Comparison of ENCODE assay signal across 13 cellular contexts in genomic region chr1:87174726-87175237, GRCh38.
"Had no signal": no experiment of that assay in that cellular context is flagged by ENCODE, and none has a peak within 500 bp of the region (broad histone marks: within the 10 kb centered on the region; RNA-seq: fewer than 3 reads in every experiment).

No MANE protein-coding gene starts in this region.

- FAIRE-seq: frontal cortex, islet of Langerhans had no signal

- H3K4me3 ChIP-seq: heart right ventricle, smooth muscle cell had no signal

- H3K36me3 ChIP-seq: heart right ventricle, neutrophil had no signal

- H3K9me3 ChIP-seq: heart right ventricle, neutrophil had no signal

- ATAC-seq: activated CD8-positive, alpha-beta memory T cell treated with anti-CD3 and anti-CD28 coated beads, Interleukin-2, amount 10 ng/mL, durations not matched to agents 7 days and 5 days; heart right ventricle; naive thymus-derived CD4-positive, alpha-beta T cell; right cardiac atrium had no signal

- H3K4me2 ChIP-seq: smooth muscle cell had no signal

- H3K27ac ChIP-seq: heart right ventricle, neutrophil had no signal

- DNase-seq: activated CD4-positive, alpha-beta T cell treated with anti-CD3 and anti-CD28 coated beads, Interleukin-2, amount 50 U/mL, for 1 hour; activated CD8-positive, alpha-beta memory T cell treated with anti-CD3 and anti-CD28 coated beads, Interleukin-2, amount 10 ng/mL, durations not matched to agents 7 days and 5 days; activated effector memory CD4-positive, alpha-beta T cell treated with Interleukin-2 at 50 U/mL for 16 hours; activated T-cell treated with anti-CD3 and anti-CD28 coated beads, Interleukin-2, amount 50 U/mL, for 24 hours; heart right ventricle; naive thymus-derived CD4-positive, alpha-beta T cell; right cardiac atrium; stimulated activated naive CD4-positive, alpha-beta T cell; substantia nigra had no signal
